In genomic region chr2:224158831-224159230, GRCh38 we compare ENCODE assay signal across 8 cellular contexts.
"Had no signal": no experiment of that assay in that cellular context is flagged by ENCODE, and none has a peak within 500 bp of the region (broad histone marks: within the 10 kb centered on the region; RNA-seq: fewer than 3 reads in every experiment).

No MANE protein-coding gene starts in this region.

- H3K4me3 ChIP-seq: K562 had no signal

- H3K27ac ChIP-seq: HL-60, KMS-11 had no signal

- H3K4me3 Mint-ChIP-seq: IgD-negative memory B cell had no signal

- H3K9ac ChIP-seq: KMS-11 had no signal

- H3K36me3 Mint-ChIP-seq: IgD-negative memory B cell had no signal

- ATAC-seq: HepG2, K562 had no signal

- H3K4me1 Mint-ChIP-seq: IgD-negative memory B cell had no signal

- H3K4me2 ChIP-seq: KMS-11 had no signal

- DNase-seq: IMR-90, KBM-7, KG1 had no signal

- H3K27ac Mint-ChIP-seq: IgD-negative memory B cell had no signal
